ENCODE assay signal across 8 cellular contexts in the genomic region with DNA sequence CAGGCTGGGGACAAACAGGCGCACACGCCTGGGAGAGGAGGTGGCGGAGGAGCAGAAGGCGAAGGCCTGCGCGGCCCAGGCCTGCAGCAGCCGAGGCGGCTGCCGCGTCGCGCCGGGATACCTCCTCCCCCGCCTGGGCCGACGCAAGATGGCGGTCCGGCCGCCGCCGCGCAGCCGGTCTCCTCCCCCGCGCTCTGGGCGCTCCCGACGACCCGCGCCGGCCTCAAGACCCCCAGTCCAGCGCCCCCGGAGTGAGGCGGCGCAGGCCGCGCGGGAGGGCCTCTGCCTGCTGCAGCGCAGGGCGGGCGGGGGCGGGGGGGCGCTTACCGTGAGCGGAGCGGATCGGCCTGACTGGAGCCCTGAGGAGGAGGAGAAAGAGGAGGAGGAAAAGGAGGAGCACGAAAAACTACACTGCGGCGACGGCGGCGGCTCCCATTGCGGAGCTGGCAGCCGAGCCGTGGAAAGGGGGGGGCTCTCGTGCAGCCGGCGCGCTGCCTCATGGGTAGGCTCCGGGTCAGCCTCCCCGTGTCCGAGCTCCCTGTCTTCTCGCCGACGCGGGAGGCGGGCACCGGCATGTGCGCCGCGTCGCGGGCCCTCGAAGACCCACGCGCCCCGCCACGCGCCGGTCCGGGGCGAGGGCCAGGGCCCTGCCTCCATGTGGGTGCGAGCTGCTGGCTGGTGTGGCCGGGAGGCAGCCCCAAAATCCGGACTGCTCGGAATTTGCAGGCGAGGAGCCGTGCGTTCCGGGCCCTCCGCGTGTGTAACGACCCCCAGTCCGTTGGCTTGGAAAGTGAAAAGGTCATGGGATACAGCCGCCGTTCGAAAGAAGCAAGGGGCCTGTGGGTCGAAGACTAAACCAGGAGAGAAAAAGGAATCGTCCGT. TPM values are rescaled to one million over a fixed set of nuclear protein-coding genes. Genes with fewer than 3 reads are reported as not detected.
DNase-seq lines count a peak whose midpoint lies in the region; ATAC-seq, FAIRE-seq and TF ChIP-seq lines count a peak whose summit lies in the region.

A gene with protein sequence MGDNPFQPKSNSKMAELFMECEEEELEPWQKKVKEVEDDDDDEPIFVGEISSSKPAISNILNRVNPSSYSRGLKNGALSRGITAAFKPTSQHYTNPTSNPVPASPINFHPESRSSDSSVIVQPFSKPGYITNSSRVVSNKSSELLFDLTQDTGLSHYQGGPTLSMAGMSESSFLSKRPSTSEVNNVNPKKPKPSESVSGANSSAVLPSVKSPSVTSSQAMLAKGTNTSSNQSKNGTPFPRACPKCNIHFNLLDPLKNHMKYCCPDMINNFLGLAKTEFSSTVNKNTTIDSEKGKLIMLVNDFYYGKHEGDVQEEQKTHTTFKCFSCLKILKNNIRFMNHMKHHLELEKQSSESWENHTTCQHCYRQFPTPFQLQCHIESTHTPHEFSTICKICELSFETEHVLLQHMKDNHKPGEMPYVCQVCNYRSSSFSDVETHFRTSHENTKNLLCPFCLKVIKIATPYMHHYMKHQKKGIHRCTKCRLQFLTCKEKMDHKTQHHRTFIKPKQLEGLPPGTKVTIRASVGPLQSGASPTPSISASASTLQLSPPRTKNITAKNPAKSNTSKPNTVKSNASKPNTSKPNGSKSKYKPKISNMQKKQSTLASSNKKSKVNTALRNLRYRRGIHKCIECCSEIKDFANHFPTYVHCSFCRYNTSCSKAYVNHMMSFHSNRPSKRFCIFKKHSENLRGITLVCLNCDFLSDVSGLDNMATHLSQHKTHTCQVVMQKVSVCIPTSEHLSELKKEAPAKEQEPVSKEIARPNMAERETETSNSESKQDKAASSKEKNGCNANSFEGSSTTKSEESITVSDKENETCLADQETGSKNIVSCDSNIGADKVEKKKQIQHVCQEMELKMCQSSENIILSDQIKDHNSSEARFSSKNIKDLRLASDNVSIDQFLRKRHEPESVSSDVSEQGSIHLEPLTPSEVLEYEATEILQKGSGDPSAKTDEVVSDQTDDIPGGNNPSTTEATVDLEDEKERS (minus strand): TSS at position 379 of the 882 bp plus-strand sequence. CDS start 26,400 bp downstream, outside the sequence.

- DNase-seq in GM12891 (ENCODE audit: insufficient read length, low spot score) (peak; percentile 63), NCI-H1436 treated with DMSO at 0.1 percent for 48 hours (lab: John Stamatoyannopoulos, UW) (peak; percentile 51), T-helper 2 cell (peak; percentile 50 to 93 (median 71)), amygdala (lab: John Stamatoyannopoulos, UW) (peak; percentile 37 to 90 (median 80)), left ventricle myocardium superior (peak; percentile 95), vagina (ENCODE audit: extremely low spot score in 2 of 2) (no peak)

- H3K27me3 ChIP-seq in rectal smooth muscle tissue (ENCODE audit: control insufficient read depth, insufficient read depth, low read length) (no peaks in the 10 kb centered on the region), vagina (no peaks in the 10 kb centered on the region)

- H3K36me3 ChIP-seq in rectal smooth muscle tissue (ENCODE audit: control insufficient read depth, insufficient read depth, low read length) = no peaks in the 10 kb centered on the region
- no peaks in the 10 kb centered on the region for H3K36me3 ChIP-seq in vagina

- H3K4me3 ChIP-seq in rectal smooth muscle tissue (ENCODE audit: low read length) = peak within 1 kb of the TSS; percentile 91
- H3K4me3 ChIP-seq in vagina = peak within 1 kb of the TSS; percentile 61 to 86

- ATAC-seq in HG02763 (IDR thresholded peaks at IDR 0.05; ENCODE audit: unreplicated experiment) (peak; percentile 70), left ventricle myocardium superior (peak; percentile 95)

- peak; percentile 62 for TF ChIP-seq POLR2A in GM12891 (IDR thresholded peaks at IDR 0.05; ENCODE audit: low read depth, low read length)
- TF ChIP-seq POLR2A in vagina (IDR thresholded peaks at IDR 0.05) = peak in 1 of 2 donors; percentile 38

- no peak for TF ChIP-seq CTCF in vagina (IDR thresholded peaks at IDR 0.05)

- H3K4me1 ChIP-seq in rectal smooth muscle tissue (ENCODE audit: control insufficient read depth, insufficient read depth, low read length) (peaks cover 36% of the 10 kb centered on the region), vagina (peaks cover 70% of the 10 kb centered on the region)

- intact Hi-C loops in left ventricle myocardium superior (cut with micrococcal nuclease) = no loop called here
- intact Hi-C loops in vagina (cut with DNase I) = loop anchor here (2.0 kb wide), 1 partner anchor 185 kb away; a partner anchor contains a TSS

- no peaks in the 10 kb centered on the region for H3K9me3 ChIP-seq in vagina

- peak within 1 kb of the TSS; percentile 96 for H3K27ac ChIP-seq in rectal smooth muscle tissue (ENCODE audit: low read depth, low read length)
- H3K27ac ChIP-seq in vagina = peak within 1 kb of the TSS; percentile 95

- H3K9ac ChIP-seq in rectal smooth muscle tissue (ENCODE audit: low read length) = peak within 1 kb of the TSS; percentile 92

- FAIRE-seq in GM12891 (lab: Jason Lieb, UNC) = peak; percentile 76

TF ChIP-seq in GM12891, 5 proteins besides CTCF, POLR2A, EP300 and RAD21:
- TF ChIP-seq TAF1 (IDR thresholded peaks at IDR 0.05; ENCODE audit: low read depth, low read length) = peak; percentile 58
- TF ChIP-seq POLR2AphosphoS5 (IDR thresholded peaks at IDR 0.05; ENCODE audit: low read depth, low read length) = no peak

RNA-seq across cellular contexts. Expression of the gene that starts here (rescaled TPM):
- 4.8 TPM for polyA plus RNA-seq in GM12891 (2012; ENCODE audit: low read depth, missing spikeins)
- 23.2 TPM for total RNA-seq in left ventricle myocardium superior
- 57.9 TPM for total RNA-seq in vagina

Comparison
In these comparisons a context has a peak if more than half of its experiments do, and no peak if none do; other contexts are left out.
1. DNase-seq: peak in GM12891 (single experiment), NCI-H1436 treated with DMSO at 0.1 percent for 48 hours (single experiment), T-helper 2 cell (5 of 5), amygdala (56 of 56) and left ventricle myocardium superior (single experiment); none in vagina (0 of 2).